Comparison of ENCODE assay signal across 8 cellular contexts in the genomic region with DNA sequence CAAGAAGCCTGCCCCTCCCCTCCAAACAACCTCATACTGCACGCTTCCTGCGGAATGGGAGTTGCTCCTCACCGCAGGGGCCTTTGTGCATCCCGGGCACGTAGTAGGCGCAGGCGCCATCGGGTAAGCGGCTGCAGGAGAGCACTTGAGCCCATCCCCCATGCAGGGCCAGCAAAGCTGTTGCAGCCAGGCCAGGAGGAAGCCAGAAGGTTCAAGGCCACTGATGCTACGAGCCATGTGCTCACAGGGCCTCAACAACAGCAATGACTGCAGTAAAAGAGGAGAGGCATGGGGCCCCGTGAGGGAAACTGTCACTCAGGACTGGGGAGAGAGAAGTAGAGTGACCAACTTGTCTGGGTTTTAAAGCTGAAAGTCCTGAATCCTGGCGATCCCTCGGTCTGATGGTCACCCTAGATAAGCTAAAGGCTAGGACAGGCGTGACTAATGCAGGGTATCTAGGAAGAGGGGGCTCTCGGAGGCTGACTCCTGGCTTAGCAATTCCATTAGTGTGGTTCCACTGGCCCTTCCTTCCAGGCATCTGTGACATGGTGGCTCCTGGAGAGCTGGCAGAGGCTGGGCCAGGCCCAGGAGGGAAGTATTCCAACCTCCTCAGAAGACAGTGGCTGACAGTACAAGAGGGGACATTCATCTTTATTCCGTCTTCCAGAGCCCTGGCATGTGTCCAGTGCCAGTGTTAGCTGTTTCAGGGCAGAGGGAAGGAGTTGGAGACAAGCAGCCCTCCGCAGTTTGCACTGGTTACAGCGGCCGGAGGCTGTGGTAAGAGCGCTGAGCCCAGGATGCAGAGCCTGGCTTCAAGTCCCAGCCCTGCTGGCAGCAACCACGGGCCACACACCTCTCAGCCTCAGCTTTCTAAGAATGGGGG. TPM values are rescaled to one million over a fixed set of nuclear protein-coding genes. Genes with fewer than 3 reads are reported as not detected.
DNase-seq lines count a peak whose midpoint lies in the region; ATAC-seq lines count a peak whose summit lies in the region.

No MANE protein-coding gene starts in this region.

- H3K27me3 ChIP-seq in aorta (ENCODE audit: control insufficient read depth in 1 of 2, insufficient read depth in 2 of 2, low read length in 1 of 2), result no peaks in the 10 kb centered on the region

- H3K36me3 ChIP-seq in aorta (ENCODE audit: control insufficient read depth in 1 of 2, insufficient read depth in 2 of 2, low read length in 1 of 2), result peaks cover 3 to 4% of the 10 kb centered on the region in 2 donors

- H3K27me3 Mint-ChIP-seq in activated naive CD8-positive, alpha-beta T cell treated with anti-CD3 and anti-CD28 coated beads, Interleukin-2, amount 10 ng/mL, durations not matched to agents 7 days and 5 days, result no peaks in the 10 kb centered on the region

- intact Hi-C loops in left colon (cut with DNase I, micrococcal nuclease) (no loop called here), aorta (cut with DNase I) (loop anchor here in 1 of 2 donors (2.0 kb wide), 1 partner anchor 57 kb away; no protein-coding TSS in a partner anchor)

- no peaks in the 10 kb centered on the region for H3K9me3 Mint-ChIP-seq in activated naive CD8-positive, alpha-beta T cell treated with anti-CD3 and anti-CD28 coated beads, Interleukin-2, amount 10 ng/mL, durations not matched to agents 7 days and 5 days

- POLR2A ChIA-PET in activated naive CD8-positive, alpha-beta T cell treated with anti-CD3 and anti-CD28 coated beads, Interleukin-2, amount 10 ng/mL, durations not matched to agents 7 days and 5 days (lab: Charles Lee), result interaction anchor here (1.2 kb wide), 1 partner anchor 705 kb away, joined by 3 read pairs; no protein-coding TSS in a partner anchor

- H3K4me3 ChIP-seq in aorta (ENCODE audit: low read length in 2 of 2), result no peak overlapping the region

- DNase-seq in stimulated activated CD4-positive, alpha-beta T cell treated with anti-CD3 and anti-CD28 coated beads, Interleukin-15, amount 100 ng/mL, for 24 hours, result peak; percentile 27
- no peak for DNase-seq in stimulated activated CD4-positive, alpha-beta T cell treated with anti-CD3 and anti-CD28 coated beads, Interleukin-4, amount 100 ng/mL, for 4 hours
- peak; percentile 46 for DNase-seq in activated naive CD8-positive, alpha-beta T cell treated with anti-CD3 and anti-CD28 coated beads, Interleukin-2, amount 10 ng/mL, durations not matched to agents 7 days and 5 days
- DNase-seq in left colon (peak in 1 of 2 donors; percentile 24), aorta (no peak), ecto neural progenitor cell (ENCODE audit: low spot score) (no peak), COLO668 (lab: John Stamatoyannopoulos, UW; ENCODE audit: unreplicated experiment) (no peak)

- ATAC-seq in activated naive CD8-positive, alpha-beta T cell treated with anti-CD3 and anti-CD28 coated beads, Interleukin-2, amount 10 ng/mL, durations not matched to agents 7 days and 5 days (ENCODE audit: low read depth), result peak; percentile 10
- ATAC-seq in left colon (peak; percentile 15), aorta (ENCODE audit: low FRiP score) (peak; percentile 30), GM18520 (IDR thresholded peaks at IDR 0.05; ENCODE audit: unreplicated experiment) (no peak)

- peak overlapping the region; percentile 49 for H3K27ac Mint-ChIP-seq in activated naive CD8-positive, alpha-beta T cell treated with anti-CD3 and anti-CD28 coated beads, Interleukin-2, amount 10 ng/mL, durations not matched to agents 7 days and 5 days

- H3K9me3 ChIP-seq in aorta (ENCODE audit: control insufficient read depth, low read length), result no peaks in the 10 kb centered on the region

- WGBS in aorta, 2 donors, result 13% methylated on average over 21 of the region's 21 CpGs

- H3K36me3 Mint-ChIP-seq in activated naive CD8-positive, alpha-beta T cell treated with anti-CD3 and anti-CD28 coated beads, Interleukin-2, amount 10 ng/mL, durations not matched to agents 7 days and 5 days, result no peaks in the 10 kb centered on the region

- H3K4me1 ChIP-seq in aorta (ENCODE audit: control insufficient read depth in 1 of 2, insufficient read depth in 2 of 2, low read length in 2 of 2), result no peaks in the 10 kb centered on the region

- peak overlapping the region; percentile 39 for H3K4me3 Mint-ChIP-seq in activated naive CD8-positive, alpha-beta T cell treated with anti-CD3 and anti-CD28 coated beads, Interleukin-2, amount 10 ng/mL, durations not matched to agents 7 days and 5 days

- H3K27ac ChIP-seq in aorta (ENCODE audit: low read depth in 1 of 2, low read length in 2 of 2), result no peak overlapping the region

- peaks cover 20% of the 10 kb centered on the region for H3K4me1 Mint-ChIP-seq in activated naive CD8-positive, alpha-beta T cell treated with anti-CD3 and anti-CD28 coated beads, Interleukin-2, amount 10 ng/mL, durations not matched to agents 7 days and 5 days

RNA-seq across cellular contexts. Expression of a gene that starts 20.8 kb away (rescaled TPM):
- total RNA-seq in activated naive CD8-positive, alpha-beta T cell treated with anti-CD3 and anti-CD28 coated beads, Interleukin-2, amount 10 ng/mL, durations not matched to agents 7 days and 5 days, result 10 to 100 TPM; 67.2 to 68.5 TPM
- total RNA-seq in left colon, result 10 to 100 TPM; 49.5 to 49.8 TPM
- total RNA-seq in aorta, result 10 to 100 TPM; 57.1 to 62.9 TPM
- 10 to 100 TPM; 23.4 to 32.1 TPM for polyA plus RNA-seq in aorta

RNA-seq across cellular contexts. Expression of a gene that starts 35.3 kb away (rescaled TPM):
- not detected for total RNA-seq in activated naive CD8-positive, alpha-beta T cell treated with anti-CD3 and anti-CD28 coated beads, Interleukin-2, amount 10 ng/mL, durations not matched to agents 7 days and 5 days
- total RNA-seq in left colon, result not detected
- 1 to 10 TPM in 1 of 2 donors, not detected in 1; 1.4 TPM for total RNA-seq in aorta
- polyA plus RNA-seq in aorta, result under 1 TPM in 1 of 2 donors, not detected in 1; 0.84 TPM

Comparison
In these comparisons a context has a peak if more than half of its experiments do, and no peak if none do; other contexts are left out.
1. DNase-seq: peak in stimulated activated CD4-positive, alpha-beta T cell treated with anti-CD3 and anti-CD28 coated beads, Interleukin-15, amount 100 ng/mL, for 24 hours (single experiment) and activated naive CD8-positive, alpha-beta T cell treated with anti-CD3 and anti-CD28 coated beads, Interleukin-2, amount 10 ng/mL, durations not matched to agents 7 days and 5 days (single experiment); none in stimulated activated CD4-positive, alpha-beta T cell treated with anti-CD3 and anti-CD28 coated beads, Interleukin-4, amount 100 ng/mL, for 4 hours (0 of 2), aorta (0 of 2), ecto neural progenitor cell (single experiment) and COLO668 (single experiment).